In genomic region chr17:10316986-10317834, GRCh38 we compare ENCODE assay signal across 8 cellular contexts. TPM values are rescaled to one million over a fixed set of nuclear protein-coding genes. Genes with fewer than 3 reads are reported as not detected.
DNase-seq lines count a peak whose midpoint lies in the region; ATAC-seq and TF ChIP-seq lines count a peak whose summit lies in the region.

No MANE protein-coding gene starts in this region.

- no peaks in the 10 kb centered on the region for H4K20me1 ChIP-seq in GM23248 (ENCODE audit: insufficient read depth)
- no peaks in the 10 kb centered on the region for H4K20me1 ChIP-seq in PC-9 (ENCODE audit: insufficient read depth)

- H3K9me3 ChIP-seq in GM23248 (ENCODE audit: low read depth) (no peaks in the 10 kb centered on the region), PC-9 (ENCODE audit: insufficient read depth, low read depth) (no peaks in the 10 kb centered on the region)

- no TSS peak for BruUV-seq in PC-9 (replicated peaks; lab: Mats Ljungman, UMichigan)

- H3K4me2 ChIP-seq in GM23248 (ENCODE audit: unreplicated experiment), result no peak overlapping the region
- no peak overlapping the region for H3K4me2 ChIP-seq in PC-9

- H3K4me1 ChIP-seq in GM23248 (ENCODE audit: insufficient read depth) (no peaks in the 10 kb centered on the region), PC-9 (replicated peaks; ENCODE audit: insufficient read depth) (no peaks in the 10 kb centered on the region)

- no peaks in the 10 kb centered on the region for H3K9me2 ChIP-seq in GM23248 (ENCODE audit: insufficient read depth)
- H3K9me2 ChIP-seq in PC-9 (ENCODE audit: insufficient read depth), result no peaks in the 10 kb centered on the region

- ATAC-seq in HG02623 (IDR thresholded peaks at IDR 0.05; ENCODE audit: unreplicated experiment), result no peak

- no peak overlapping the region for H3K9ac ChIP-seq in GM23248

- 67 to 68% methylated on average over 21 of the region's 21 CpGs for WGBS in GM23248 (ENCODE audit: low coverage in 1 of 2, low lambda C conversion rate in 2 of 2, missing lambda C conversion rate in 2 of 2), 2 experiments

- H3K79me2 ChIP-seq in GM23248 (ENCODE audit: insufficient read depth), result no peaks in the 10 kb centered on the region
- no peaks in the 10 kb centered on the region for H3K79me2 ChIP-seq in PC-9 (ENCODE audit: low read depth)

- intact Hi-C loops in PC-9 (cut with micrococcal nuclease; ENCODE audit: unreplicated experiment), result no loop called here

- H3K27ac ChIP-seq in GM23248 (no peak overlapping the region), PC-9 (no peak overlapping the region)

- DNase-seq in Daoy (ENCODE audit: low read depth) (peak; percentile 67), GM23248 (peak; percentile 77), PC-9 (no peak), dermis blood vessel endothelial cell (peak; percentile 19), myocyte (ENCODE audit: low read depth) (peak; percentile 87), KG1 (lab: John Stamatoyannopoulos, UW) (no peak), NCI-H2196 treated with DMSO at 0.1 percent for 48 hours (lab: John Stamatoyannopoulos, UW; ENCODE audit: unreplicated experiment) (no peak)

- POLR2A ChIA-PET in PC-9 (lab: Charles Lee; ENCODE audit: unreplicated experiment), result no interaction called here

- H2AFZ ChIP-seq in GM23248 (no peak overlapping the region), PC-9 (no peak overlapping the region)

- CTCF ChIA-PET in PC-9 (lab: Charles Lee), result no interaction called here

- H3K4me3 ChIP-seq in GM23248, result no peak overlapping the region
- no peak overlapping the region for H3K4me3 ChIP-seq in PC-9

- H3K36me3 ChIP-seq in GM23248 (ENCODE audit: low read depth) (no peaks in the 10 kb centered on the region), PC-9 (ENCODE audit: low read depth) (no peaks in the 10 kb centered on the region)

- H3K27me3 ChIP-seq in GM23248 (replicated peaks; ENCODE audit: insufficient read depth) (peaks cover 7% of the 10 kb centered on the region), PC-9 (ENCODE audit: insufficient read depth, low read depth) (peaks cover 5% of the 10 kb centered on the region; the same call in 1 of the 2 replicates)

- peak; percentile 41 for TF ChIP-seq CTCF in PC-9 (conservative IDR thresholded peaks at IDR 0.05)

- no peaks in the 10 kb centered on the region for H3F3A ChIP-seq in GM23248 (ENCODE audit: insufficient read depth)
- H3F3A ChIP-seq in PC-9 (ENCODE audit: insufficient read depth, low read depth), result no peaks in the 10 kb centered on the region

- in situ Hi-C loops in GM23248 (cut with MboI), result no loop called here

RNA-seq across cellular contexts. Expression of gene MYH13, which starts 55.6 kb away (rescaled TPM):
- under 0.01 TPM in 1 of 2 replicates, not detected in the other for total RNA-seq in Daoy (2014; rRNA removed; shearing (Covaris generic))
- total RNA-seq in GM23248 (2014; rRNA removed; shearing (Covaris generic)), result not detected in 2 replicates
- polyA plus RNA-seq in GM23248 (2016; fragmentation: Nextera tagmentation; extraction: Ambion mirVana), result 0.03 TPM in 1 of 2 replicates, not detected in the other
- total RNA-seq in PC-9 (2021), result not detected in 2 replicates
- not detected in 2 replicates for total RNA-seq in dermis blood vessel endothelial cell
- 0.16 and 0.21 TPM in 2 replicates for total RNA-seq in myocyte
- 0.32 TPM for polyA plus RNA-seq in myocyte (2012)

Comparison
In these comparisons a context has a peak if more than half of its experiments do, and no peak if none do; other contexts are left out.
1. DNase-seq: peak in Daoy (single experiment), GM23248 (single experiment), dermis blood vessel endothelial cell (single experiment) and myocyte (single experiment); none in PC-9 (0 of 2), KG1 (single experiment) and NCI-H2196 treated with DMSO at 0.1 percent for 48 hours (single experiment).